In the genomic region with DNA sequence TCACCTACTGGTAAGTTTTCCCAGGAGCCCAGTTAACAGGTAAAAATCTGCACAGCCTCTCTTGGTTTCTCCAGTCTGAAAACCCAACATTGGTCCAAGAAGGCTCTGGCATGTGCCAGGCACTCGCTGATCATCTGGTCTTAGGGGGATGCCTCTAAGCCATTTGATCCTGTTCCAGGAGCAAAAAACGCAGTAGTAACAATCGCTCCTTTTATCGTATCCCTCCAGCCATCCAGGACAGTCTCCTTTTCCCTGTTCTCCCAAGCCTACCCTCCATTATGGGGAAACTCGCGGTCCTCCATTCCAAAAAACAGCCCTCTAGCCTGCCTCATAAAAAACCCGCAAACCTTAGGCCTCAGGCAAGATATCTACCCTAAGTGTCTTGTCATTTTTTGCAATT, we compare ENCODE assay signal across 17 cellular contexts.
"Had no signal": no experiment of that assay in that cellular context is flagged by ENCODE, and none has a peak within 500 bp of the region (broad histone marks: within the 10 kb centered on the region; RNA-seq: fewer than 3 reads in every experiment).

No MANE protein-coding gene starts in this region.

- H3K27me3 ChIP-seq: esophagus squamous epithelium, tibial artery, upper lobe of right lung, vagina had no signal

- H3K4me3 ChIP-seq: esophagus squamous epithelium, left ventricle myocardium inferior, lower lobe of right lung, tibial artery, upper lobe of right lung, vagina had no signal

- ATAC-seq: sciatic nerve had no signal

- DNase-seq: dermis blood vessel endothelial cell; esophagus squamous epithelium; foreskin fibroblast; immature natural killer cell; left ventricle myocardium inferior; lower lobe of right lung; midbrain; stimulated activated CD4-positive, alpha-beta T cell treated with anti-CD3 and anti-CD28 coated beads, Interleukin-2, amount 100 ng/mL, for 24 hours; stimulated activated naive CD4-positive, alpha-beta T cell treated with Interleukin-2 at 50 U/mL for 16 hours; tibial artery; upper lobe of right lung had no signal

- H3K4me3 Mint-ChIP-seq: immature natural killer cell, memory B cell, nephron had no signal

- H3K4me1 ChIP-seq: esophagus squamous epithelium, left ventricle myocardium inferior, lower lobe of right lung, tibial artery, upper lobe of right lung, vagina had no signal

- H3K27me3 Mint-ChIP-seq: memory B cell had no signal

- FAIRE-seq: colon, keratinocyte had no signal

- H3K4me1 Mint-ChIP-seq: immature natural killer cell, memory B cell, nephron had no signal

- H3K27ac ChIP-seq: esophagus squamous epithelium, left ventricle myocardium inferior, lower lobe of right lung, tibial artery, upper lobe of right lung, vagina had no signal

- H3K36me3 Mint-ChIP-seq: memory B cell had no signal

- H3K9me3 ChIP-seq: esophagus squamous epithelium, upper lobe of right lung, vagina had no signal

- H3K27ac Mint-ChIP-seq: immature natural killer cell, memory B cell, nephron had no signal

- H3K36me3 ChIP-seq: esophagus squamous epithelium, left ventricle myocardium inferior, lower lobe of right lung, tibial artery, upper lobe of right lung, vagina had no signal
